In genomic region chr17:61307905-61308886, GRCh38 we compare ENCODE assay signal across 10 cellular contexts.
DNase-seq lines count a peak whose midpoint lies in the region; TF ChIP-seq lines count a peak whose summit lies in the region.
"Had no signal": no experiment of that assay in that cellular context is flagged by ENCODE, and none has a peak within 500 bp of the region (broad histone marks: within the 10 kb centered on the region; RNA-seq: fewer than 3 reads in every experiment).

No MANE protein-coding gene starts in this region.

- POLR2A ChIA-PET in BJ (lab: Charles Lee): interaction anchor here (0.5 to 0.7 kb wide), 2 partner anchors 15 to 48 kb away, joined by 3 to 12 read pairs; no protein-coding TSS in a partner anchor
- POLR2A ChIA-PET in SK-N-SH (lab: Yijun Ruan, JAX): no interaction called here

- no peak; the same call in none of the 2 replicates for TF ChIP-seq RAD21 in SK-N-SH (IDR thresholded peaks at IDR 0.05; ENCODE audit: low read length)

- no peaks in the 10 kb centered on the region for H3K9me3 ChIP-seq in SK-N-SH

- H3K4me3 ChIP-seq in BJ (ENCODE audit: low read depth, low read length): no peak overlapping the region
- H3K4me3 ChIP-seq in SK-N-SH (ENCODE audit: low read depth in 2 of 2, low read length in 1 of 2): no peak overlapping the region
- H3K4me3 ChIP-seq in fibroblast of pulmonary artery (replicated peaks; ENCODE audit: low read depth, low read length): no peak overlapping the region
- no peak overlapping the region for H3K4me3 ChIP-seq in dorsolateral prefrontal cortex

- H3K27me3 ChIP-seq in BJ (ENCODE audit: control insufficient read depth, insufficient read depth, low read length) (no peaks in the 10 kb centered on the region), SK-N-SH (ENCODE audit: insufficient read depth) (no peaks in the 10 kb centered on the region), dorsolateral prefrontal cortex (no peaks in the 10 kb centered on the region)

- no peak overlapping the region for H2AFZ ChIP-seq in SK-N-SH (ENCODE audit: low read depth)

- H3K27ac ChIP-seq in SK-N-SH (ENCODE audit: low read depth in 2 of 2, low read length in 1 of 2): peak overlapping the region; percentile 89 to 98
- H3K27ac ChIP-seq in dorsolateral prefrontal cortex: no peak overlapping the region

- CTCF ChIA-PET in BJ (lab: Yijun Ruan, JAX) (interaction anchor here (0.7 to 2.5 kb wide), 13 partner anchors 9 to 337 kb away, joined by 3 to 7 read pairs (median 3); partner anchors contain the start of gene TBX2), SK-N-SH (lab: Yijun Ruan, JAX) (interaction anchor here (0.9 to 2.0 kb wide), 10 partner anchors 9 to 151 kb away, joined by 3 to 5 read pairs (median 4); no protein-coding TSS in a partner anchor)

- H3K4me2 ChIP-seq in SK-N-SH: peak overlapping the region; percentile 61

- TF ChIP-seq EP300 in SK-N-SH (IDR thresholded peaks at IDR 0.05; ENCODE audit: borderline replicate concordance in 1 of 2, low read depth in 1 of 2, low read length in 1 of 2): peak; percentile 82 to 95

- WGBS in SK-N-SH (ENCODE audit: low lambda C conversion rate): 55% methylated on average over 11 of the region's 11 CpGs

- DNase-seq in BJ (ENCODE audit: low read depth): peak; percentile 98
- DNase-seq in SK-N-SH: no peak
- peak; percentile 93 for DNase-seq in fibroblast of pulmonary artery (ENCODE audit: low read depth)
- DNase-seq in non-pigmented ciliary epithelial cell (ENCODE audit: low read depth): peak; percentile 92
- no peak for DNase-seq in dorsolateral prefrontal cortex
- no peak for DNase-seq in HT-29 (ENCODE audit: low spot score)
- no peak for DNase-seq in GM19240 (ENCODE audit: insufficient read length, low spot score)
- no peak for DNase-seq in KG1 (lab: John Stamatoyannopoulos, UW)
- DNase-seq: activated CD8-positive, alpha-beta memory T cell treated with anti-CD3 and anti-CD28 coated beads, Interleukin-2, amount 50 U/mL, for 48 hours; T-helper 9 cell had no signal

- H3K36me3 ChIP-seq in BJ (ENCODE audit: control insufficient read depth, insufficient read depth, low read length): no peaks in the 10 kb centered on the region
- H3K36me3 ChIP-seq in SK-N-SH (replicated peaks in 1 of 2; ENCODE audit: control insufficient read depth in 1 of 2, insufficient read depth in 2 of 2, low read length in 1 of 2): no peaks in the 10 kb centered on the region

- H3K9ac ChIP-seq in SK-N-SH: peak overlapping the region; percentile 53

- TF ChIP-seq CTCF in BJ (IDR thresholded peaks at IDR 0.05; ENCODE audit: insufficient read depth, low read depth, low read length) (peak; percentile 51), SK-N-SH (IDR thresholded peaks at IDR 0.05) (peak; percentile 40), fibroblast of pulmonary artery (IDR thresholded peaks at IDR 0.05; ENCODE audit: low read length, missing control alignments) (peak; percentile 4), dorsolateral prefrontal cortex (IDR thresholded peaks at IDR 0.05 in 54 of 56, conservative IDR thresholded peaks at IDR 0.05 in 2 of 56; ENCODE audit: low read depth in 1 of 56, partially characterized antibody in 56 of 56) (no peak)

- peaks cover 21% of the 10 kb centered on the region for H3F3A ChIP-seq in SK-N-SH (replicated peaks; ENCODE audit: insufficient read depth)

- peaks cover 14 to 40% of the 10 kb centered on the region in 2 experiments for H3K4me1 ChIP-seq in SK-N-SH (ENCODE audit: control insufficient read depth in 1 of 2, insufficient read depth in 2 of 2, low read depth in 1 of 2, low read length in 1 of 2)

- no peaks in the 10 kb centered on the region for H3K9me2 ChIP-seq in SK-N-SH

- intact Hi-C loops in dorsolateral prefrontal cortex (cut with DNase I): no loop called here

- H4K20me1 ChIP-seq in SK-N-SH (ENCODE audit: insufficient read depth): no peaks in the 10 kb centered on the region

- H3K79me2 ChIP-seq in SK-N-SH (ENCODE audit: insufficient read depth): no peaks in the 10 kb centered on the region

TF ChIP-seq in SK-N-SH, 30 proteins besides CTCF, POLR2A, EP300 and RAD21 (continues in another document):
- TF ChIP-seq MXI1 (IDR thresholded peaks at IDR 0.05; ENCODE audit: low read depth, low read length) (no peak), NRF1 (IDR thresholded peaks at IDR 0.05; ENCODE audit: low read depth, low read length) (no peak), FOXM1 (IDR thresholded peaks at IDR 0.05; ENCODE audit: low read depth) (peak; percentile 88), MAX (IDR thresholded peaks at IDR 0.05; ENCODE audit: low read depth) (no peak), RFX5 (IDR thresholded peaks at IDR 0.05; ENCODE audit: low read length) (no peak), CHD2 (IDR thresholded peaks at IDR 0.05; ENCODE audit: low read length, partially characterized antibody) (peak; percentile 17), FOXJ3 (CRISPR knock-in tag; IDR thresholded peaks at IDR 0.05) (no peak), YY1 (IDR thresholded peaks at IDR 0.05; ENCODE audit: low read depth) (no peak), GATA2 (CRISPR knock-in tag; IDR thresholded peaks at IDR 0.05) (no peak), SMC3 (IDR thresholded peaks at IDR 0.05; ENCODE audit: low read depth, low read length) (no peak; the same call in 1 of the 2 replicates), EZH2phosphoT487 (IDR thresholded peaks at IDR 0.05; ENCODE audit: borderline replicate concordance, low read depth) (no peak), RXRA (IDR thresholded peaks at IDR 0.05; ENCODE audit: borderline replicate concordance, low read depth) (peak; percentile 81; the same call in 1 of the 2 replicates), JUND (IDR thresholded peaks at IDR 0.05) (peak; percentile 95), GABPA (IDR thresholded peaks at IDR 0.05; ENCODE audit: low read depth) (no peak; the same call in 1 of the 2 replicates), SIN3A (IDR thresholded peaks at IDR 0.05; ENCODE audit: borderline replicate concordance, low read depth, low read length) (peak; percentile 61; the same call in 1 of the 2 replicates), ELF1 (IDR thresholded peaks at IDR 0.05) (no peak)
- TF ChIP-seq, protein P1, sequence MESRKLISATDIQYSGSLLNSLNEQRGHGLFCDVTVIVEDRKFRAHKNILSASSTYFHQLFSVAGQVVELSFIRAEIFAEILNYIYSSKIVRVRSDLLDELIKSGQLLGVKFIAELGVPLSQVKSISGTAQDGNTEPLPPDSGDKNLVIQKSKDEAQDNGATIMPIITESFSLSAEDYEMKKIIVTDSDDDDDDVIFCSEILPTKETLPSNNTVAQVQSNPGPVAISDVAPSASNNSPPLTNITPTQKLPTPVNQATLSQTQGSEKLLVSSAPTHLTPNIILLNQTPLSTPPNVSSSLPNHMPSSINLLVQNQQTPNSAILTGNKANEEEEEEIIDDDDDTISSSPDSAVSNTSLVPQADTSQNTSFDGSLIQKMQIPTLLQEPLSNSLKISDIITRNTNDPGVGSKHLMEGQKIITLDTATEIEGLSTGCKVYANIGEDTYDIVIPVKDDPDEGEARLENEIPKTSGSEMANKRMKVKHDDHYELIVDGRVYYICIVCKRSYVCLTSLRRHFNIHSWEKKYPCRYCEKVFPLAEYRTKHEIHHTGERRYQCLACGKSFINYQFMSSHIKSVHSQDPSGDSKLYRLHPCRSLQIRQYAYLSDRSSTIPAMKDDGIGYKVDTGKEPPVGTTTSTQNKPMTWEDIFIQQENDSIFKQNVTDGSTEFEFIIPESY (IDR thresholded peaks at IDR 0.05; ENCODE audit: borderline replicate concordance, low read depth): peak; percentile 62; the same call in 1 of the 2 replicates
- TF ChIP-seq, protein P2, sequence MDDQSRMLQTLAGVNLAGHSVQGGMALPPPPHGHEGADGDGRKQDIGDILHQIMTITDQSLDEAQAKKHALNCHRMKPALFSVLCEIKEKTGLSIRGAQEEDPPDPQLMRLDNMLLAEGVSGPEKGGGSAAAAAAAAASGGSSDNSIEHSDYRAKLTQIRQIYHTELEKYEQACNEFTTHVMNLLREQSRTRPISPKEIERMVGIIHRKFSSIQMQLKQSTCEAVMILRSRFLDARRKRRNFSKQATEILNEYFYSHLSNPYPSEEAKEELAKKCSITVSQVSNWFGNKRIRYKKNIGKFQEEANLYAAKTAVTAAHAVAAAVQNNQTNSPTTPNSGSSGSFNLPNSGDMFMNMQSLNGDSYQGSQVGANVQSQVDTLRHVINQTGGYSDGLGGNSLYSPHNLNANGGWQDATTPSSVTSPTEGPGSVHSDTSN (IDR thresholded peaks at IDR 0.05): peak; percentile 86
- TF ChIP-seq, protein P3, sequence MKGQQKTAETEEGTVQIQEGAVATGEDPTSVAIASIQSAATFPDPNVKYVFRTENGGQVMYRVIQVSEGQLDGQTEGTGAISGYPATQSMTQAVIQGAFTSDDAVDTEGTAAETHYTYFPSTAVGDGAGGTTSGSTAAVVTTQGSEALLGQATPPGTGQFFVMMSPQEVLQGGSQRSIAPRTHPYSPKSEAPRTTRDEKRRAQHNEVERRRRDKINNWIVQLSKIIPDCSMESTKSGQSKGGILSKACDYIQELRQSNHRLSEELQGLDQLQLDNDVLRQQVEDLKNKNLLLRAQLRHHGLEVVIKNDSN (IDR thresholded peaks at IDR 0.05; ENCODE audit: borderline replicate concordance, low read depth): no peak
- TF ChIP-seq, protein P4, sequence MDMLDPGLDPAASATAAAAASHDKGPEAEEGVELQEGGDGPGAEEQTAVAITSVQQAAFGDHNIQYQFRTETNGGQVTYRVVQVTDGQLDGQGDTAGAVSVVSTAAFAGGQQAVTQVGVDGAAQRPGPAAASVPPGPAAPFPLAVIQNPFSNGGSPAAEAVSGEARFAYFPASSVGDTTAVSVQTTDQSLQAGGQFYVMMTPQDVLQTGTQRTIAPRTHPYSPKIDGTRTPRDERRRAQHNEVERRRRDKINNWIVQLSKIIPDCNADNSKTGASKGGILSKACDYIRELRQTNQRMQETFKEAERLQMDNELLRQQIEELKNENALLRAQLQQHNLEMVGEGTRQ (IDR thresholded peaks at IDR 0.05; ENCODE audit: borderline replicate concordance, low read depth, low read length): no peak

Comparison
In these comparisons a context has a peak if more than half of its experiments do, and no peak if none do; other contexts are left out.
1. DNase-seq: peak in BJ (single experiment), fibroblast of pulmonary artery (single experiment) and non-pigmented ciliary epithelial cell (single experiment); none in SK-N-SH (single experiment), dorsolateral prefrontal cortex (0 of 10), HT-29 (single experiment), GM19240 (single experiment) and KG1 (single experiment).
2. CTCF ChIP-seq: peak in BJ (single experiment), SK-N-SH (single experiment) and fibroblast of pulmonary artery (single experiment); none in dorsolateral prefrontal cortex (0 of 56).
3. H3K27ac ChIP-seq: peak in SK-N-SH (2 of 2); none in dorsolateral prefrontal cortex (0 of 59).